13 cellular contexts compared by ENCODE assay signal in genomic region chr7:140638311-140638791, GRCh38. TPM values are rescaled to one million over a fixed set of nuclear protein-coding genes. Genes with fewer than 3 reads are reported as not detected.
DNase-seq lines count a peak whose midpoint lies in the region; ATAC-seq and TF ChIP-seq lines count a peak whose summit lies in the region.
"Had no signal": no experiment of that assay in that cellular context is flagged by ENCODE, and none has a peak within 500 bp of the region (broad histone marks: within the 10 kb centered on the region; RNA-seq: fewer than 3 reads in every experiment).

No MANE protein-coding gene starts in this region.

- H3K23ac ChIP-seq in trophoblast cell (ENCODE audit: low read length): no peak overlapping the region

- peaks cover 0 to 1% of the 10 kb centered on the region in 2 experiments for H3K36me3 ChIP-seq in trophoblast cell (ENCODE audit: control insufficient read depth in 1 of 2, insufficient read depth in 2 of 2, low read length in 2 of 2)

- H3K14ac ChIP-seq in trophoblast cell (ENCODE audit: low read length): no peak overlapping the region

- H4K8ac ChIP-seq in trophoblast cell (ENCODE audit: low read depth, low read length): no peak overlapping the region

- H4K12ac ChIP-seq in trophoblast cell (ENCODE audit: low read depth, low read length): no peak overlapping the region

- H3K4me3 ChIP-seq in trophoblast cell (ENCODE audit: low read depth, low read length): no peak overlapping the region

- H3K18ac ChIP-seq in trophoblast cell (ENCODE audit: low read length): no peak overlapping the region

- no peak overlapping the region for H2BK120ac ChIP-seq in trophoblast cell (ENCODE audit: insufficient read depth, low read length, poor library complexity)

- no peaks in the 10 kb centered on the region for H3K27me3 ChIP-seq in trophoblast cell (ENCODE audit: insufficient read depth, low read length)

- ATAC-seq in Right ventricle myocardium superior (ENCODE audit: poor library complexity) (peak; percentile 32), HG02840 (IDR thresholded peaks at IDR 0.05; ENCODE audit: low FRiP score, unreplicated experiment) (no peak), HG02973 (IDR thresholded peaks at IDR 0.05; ENCODE audit: unreplicated experiment) (no peak)

- no peak overlapping the region for H2AK5ac ChIP-seq in trophoblast cell (ENCODE audit: low read length)

- H3K9me3 ChIP-seq in trophoblast cell (ENCODE audit: insufficient read depth, low read depth, low read length): peaks cover 3% of the 10 kb centered on the region

- H2AFZ ChIP-seq in trophoblast cell (ENCODE audit: insufficient read depth, low read length, poor library complexity): no peak overlapping the region
- H2AFZ ChIP-seq: parathyroid adenoma had no signal

- H3K9ac ChIP-seq in trophoblast cell (ENCODE audit: low read length): no peak overlapping the region
- H3K9ac ChIP-seq: parathyroid adenoma had no signal

- DNase-seq in Daoy (ENCODE audit: low read depth) (peak; percentile 34), Right ventricle myocardium superior (no peak), trophoblast cell (peak; percentile 90 to 93), NCI-H1105 (lab: John Stamatoyannopoulos, UW) (no peak), SW480 (ENCODE audit: low spot score) (no peak)
- DNase-seq: DMS79, NCI-H1436, SHP77 treated with DMSO at 0.1 percent for 48 hours had no signal

- 0 out of 2 replicates have a peak, but pooled peaks have one; percentile 8 for TF ChIP-seq CTCF in VCaP (conservative IDR thresholded peaks at IDR 0.05)

- intact Hi-C loops in Right ventricle myocardium superior (cut with DNase I): no loop called here

- H3K4me1 ChIP-seq in trophoblast cell (ENCODE audit: control insufficient read depth in 1 of 2, insufficient read depth in 2 of 2, low read length in 2 of 2): peaks cover 26 to 31% of the 10 kb centered on the region in 2 experiments

- WGBS in trophoblast cell (ENCODE audit: extremely low coverage, insufficient coverage, insufficient read length): no CpG with 5 or more reads among the region's 5 CpGs

- peaks cover 5% of the 10 kb centered on the region for H3K79me2 ChIP-seq in trophoblast cell (ENCODE audit: control insufficient read depth, insufficient read depth, low read length, poor library complexity)
- H3K79me2 ChIP-seq: parathyroid adenoma had no signal

- peak overlapping the region; percentile 17 for H4K91ac ChIP-seq in trophoblast cell (ENCODE audit: low read depth, low read length)

- no peak overlapping the region for H3K27ac ChIP-seq in VCaP
- no peak overlapping the region for H3K27ac ChIP-seq in trophoblast cell (ENCODE audit: low read depth, low read length)
- H3K27ac ChIP-seq: epithelial cell of prostate had no signal

- no peak overlapping the region for H2BK12ac ChIP-seq in trophoblast cell (ENCODE audit: low read length)

- H2BK5ac ChIP-seq in trophoblast cell (ENCODE audit: low read depth, low read length, poor library complexity): no peak overlapping the region

- H3K79me1 ChIP-seq in trophoblast cell (ENCODE audit: low read length): peaks cover 14% of the 10 kb centered on the region

- no peak overlapping the region for H3K4ac ChIP-seq in trophoblast cell (ENCODE audit: low read depth, low read length)

- H3K4me2 ChIP-seq in trophoblast cell (ENCODE audit: low read length): no peak overlapping the region

RNA-seq across cellular contexts. Expression of gene DENND2A, which starts 2.3 kb away (rescaled TPM):
- 5.4 and 6.5 TPM in 2 replicates for total RNA-seq in Daoy (2014; rRNA removed; shearing (Covaris generic))
- total RNA-seq in Right ventricle myocardium superior: 11.6 TPM
- polyA plus RNA-seq in trophoblast cell (2013): 16.2 and 17.5 TPM in 2 replicates

RNA-seq across cellular contexts. Expression of gene ADCK2, which starts 34.4 kb away (rescaled TPM):
- total RNA-seq in Daoy (2014; rRNA removed; shearing (Covaris generic)): 15.0 and 15.4 TPM in 2 replicates
- 9.2 TPM for total RNA-seq in Right ventricle myocardium superior
- 23.9 and 24.8 TPM in 2 replicates for polyA plus RNA-seq in trophoblast cell (2013)

RNA-seq across cellular contexts. Expression of gene NDUFB2, which starts 58.2 kb away (rescaled TPM):
- total RNA-seq in Daoy (2014; rRNA removed; shearing (Covaris generic)): 404 and 566 TPM in 2 replicates
- 808 TPM for total RNA-seq in Right ventricle myocardium superior
- polyA plus RNA-seq in trophoblast cell (2013): 401 and 443 TPM in 2 replicates

Comparison
In these comparisons a context has a peak if more than half of its experiments do, and no peak if none do; other contexts are left out.
1. DNase-seq: peak in Daoy (single experiment) and trophoblast cell (2 of 2); none in Right ventricle myocardium superior (single experiment), NCI-H1105 (single experiment) and SW480 (single experiment).